ENCODE assay signal across 1 cellular context in genomic region chr18:9019135-9019534, GRCh38.
TF ChIP-seq lines count a peak whose summit lies in the region.

No MANE protein-coding gene starts in this region.

TF ChIP-seq in A549, 52 proteins besides CTCF, POLR2A, EP300 and RAD21:
- TF ChIP-seq, protein P1, sequence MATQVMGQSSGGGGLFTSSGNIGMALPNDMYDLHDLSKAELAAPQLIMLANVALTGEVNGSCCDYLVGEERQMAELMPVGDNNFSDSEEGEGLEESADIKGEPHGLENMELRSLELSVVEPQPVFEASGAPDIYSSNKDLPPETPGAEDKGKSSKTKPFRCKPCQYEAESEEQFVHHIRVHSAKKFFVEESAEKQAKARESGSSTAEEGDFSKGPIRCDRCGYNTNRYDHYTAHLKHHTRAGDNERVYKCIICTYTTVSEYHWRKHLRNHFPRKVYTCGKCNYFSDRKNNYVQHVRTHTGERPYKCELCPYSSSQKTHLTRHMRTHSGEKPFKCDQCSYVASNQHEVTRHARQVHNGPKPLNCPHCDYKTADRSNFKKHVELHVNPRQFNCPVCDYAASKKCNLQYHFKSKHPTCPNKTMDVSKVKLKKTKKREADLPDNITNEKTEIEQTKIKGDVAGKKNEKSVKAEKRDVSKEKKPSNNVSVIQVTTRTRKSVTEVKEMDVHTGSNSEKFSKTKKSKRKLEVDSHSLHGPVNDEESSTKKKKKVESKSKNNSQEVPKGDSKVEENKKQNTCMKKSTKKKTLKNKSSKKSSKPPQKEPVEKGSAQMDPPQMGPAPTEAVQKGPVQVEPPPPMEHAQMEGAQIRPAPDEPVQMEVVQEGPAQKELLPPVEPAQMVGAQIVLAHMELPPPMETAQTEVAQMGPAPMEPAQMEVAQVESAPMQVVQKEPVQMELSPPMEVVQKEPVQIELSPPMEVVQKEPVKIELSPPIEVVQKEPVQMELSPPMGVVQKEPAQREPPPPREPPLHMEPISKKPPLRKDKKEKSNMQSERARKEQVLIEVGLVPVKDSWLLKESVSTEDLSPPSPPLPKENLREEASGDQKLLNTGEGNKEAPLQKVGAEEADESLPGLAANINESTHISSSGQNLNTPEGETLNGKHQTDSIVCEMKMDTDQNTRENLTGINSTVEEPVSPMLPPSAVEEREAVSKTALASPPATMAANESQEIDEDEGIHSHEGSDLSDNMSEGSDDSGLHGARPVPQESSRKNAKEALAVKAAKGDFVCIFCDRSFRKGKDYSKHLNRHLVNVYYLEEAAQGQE (IDR thresholded peaks at IDR 0.05) = no peak
- no peak for TF ChIP-seq KDM1A (IDR thresholded peaks at IDR 0.05; ENCODE audit: low read depth)
- no peak for TF ChIP-seq RFX5 (IDR thresholded peaks at IDR 0.05)
- no peak for TF ChIP-seq E2F6 (IDR thresholded peaks at IDR 0.05; ENCODE audit: borderline replicate concordance, low read depth)
- TF ChIP-seq ZFP36 (IDR thresholded peaks at IDR 0.05; ENCODE audit: borderline replicate concordance, partially characterized antibody) = no peak
- TF ChIP-seq ZSCAN20 (CRISPR knock-in tag; IDR thresholded peaks at IDR 0.05) = no peak
- TF ChIP-seq HOXB5 (CRISPR knock-in tag; IDR thresholded peaks at IDR 0.05) = no peak
- no peak for TF ChIP-seq EHMT2 (IDR thresholded peaks at IDR 0.05; ENCODE audit: low read depth)
- TF ChIP-seq ELK1 (IDR thresholded peaks at IDR 0.05; ENCODE audit: low read depth, low read length) = no peak
- TF ChIP-seq ZC3H11A (IDR thresholded peaks at IDR 0.05) = no peak
- TF ChIP-seq PHF8 (IDR thresholded peaks at IDR 0.05; ENCODE audit: borderline replicate concordance, low read depth) = no peak
- TF ChIP-seq RNF2 (IDR thresholded peaks at IDR 0.05; ENCODE audit: borderline replicate concordance, low read depth) = no peak
- no peak for TF ChIP-seq HDAC2 (IDR thresholded peaks at IDR 0.05)
- TF ChIP-seq FOXS1 (CRISPR knock-in tag; IDR thresholded peaks at IDR 0.05) = no peak
- TF ChIP-seq CEBPB (IDR thresholded peaks at IDR 0.05) = no peak
- TF ChIP-seq RCOR1 (IDR thresholded peaks at IDR 0.05; ENCODE audit: low read depth, low read length) = no peak
